8 cellular contexts compared by ENCODE assay signal in genomic region chr12:130775953-130776856, GRCh38.
DNase-seq lines count a peak whose midpoint lies in the region; ATAC-seq, FAIRE-seq and TF ChIP-seq lines count a peak whose summit lies in the region.

No MANE protein-coding gene starts in this region.

- H3K36me3 ChIP-seq in HepG2 (replicated peaks in 1 of 2; ENCODE audit: control insufficient read depth in 1 of 2, insufficient read depth in 2 of 2, low read length in 2 of 2) (no peaks in the 10 kb centered on the region), HAP-1 (replicated peaks) (no peaks in the 10 kb centered on the region)

- peak overlapping the region; percentile 52 for H3K27ac Mint-ChIP-seq in activated CD4-positive, alpha-beta T cell treated with anti-CD3 and anti-CD28 coated beads, Interleukin-2, amount 10 ng/mL, durations not matched to agents 7 days and 5 days

- peak; percentile 96 for FAIRE-seq in HepG2 (lab: Jason Lieb, UNC)

- no peaks in the 10 kb centered on the region for H3K9me3 Mint-ChIP-seq in activated CD4-positive, alpha-beta T cell treated with anti-CD3 and anti-CD28 coated beads, Interleukin-2, amount 10 ng/mL, durations not matched to agents 7 days and 5 days

- CTCF ChIA-PET in activated CD4-positive, alpha-beta T cell treated with anti-CD3 and anti-CD28 coated beads, Interleukin-2, amount 10 ng/mL, durations not matched to agents 7 days and 5 days (lab: Charles Lee), result interaction anchor here (0.6 to 0.9 kb wide), 2 partner anchors 41 to 49 kb away, joined by 3 to 6 read pairs; no protein-coding TSS in a partner anchor
- CTCF ChIA-PET in HepG2 (lab: Yijun Ruan, JAX; ENCODE audit: low intra/inter-chr PET ratio, low total read pairs), result interaction anchor here (1.0 kb wide), 1 partner anchor 15 kb away, joined by 4 read pairs; no protein-coding TSS in a partner anchor

- H3K9me3 ChIP-seq in HepG2 (ENCODE audit: low read length), result no peaks in the 10 kb centered on the region
- H3K9me3 ChIP-seq in HAP-1, result no peaks in the 10 kb centered on the region

- H3K4me1 Mint-ChIP-seq in activated CD4-positive, alpha-beta T cell treated with anti-CD3 and anti-CD28 coated beads, Interleukin-2, amount 10 ng/mL, durations not matched to agents 7 days and 5 days, result peaks cover 11% of the 10 kb centered on the region

- no peaks in the 10 kb centered on the region for H3K36me3 Mint-ChIP-seq in activated CD4-positive, alpha-beta T cell treated with anti-CD3 and anti-CD28 coated beads, Interleukin-2, amount 10 ng/mL, durations not matched to agents 7 days and 5 days (ENCODE audit: low read depth)

- no peak overlapping the region for H2AFZ ChIP-seq in HepG2 (ENCODE audit: low read length)

- intact Hi-C loops in HepG2 (cut with micrococcal nuclease; ENCODE audit: unreplicated experiment), result loop anchor here (1.0 to 5.0 kb wide), 2 partner anchors 15 to 41 kb away; no protein-coding TSS in a partner anchor

- H3K27me3 Mint-ChIP-seq in activated CD4-positive, alpha-beta T cell treated with anti-CD3 and anti-CD28 coated beads, Interleukin-2, amount 10 ng/mL, durations not matched to agents 7 days and 5 days, result peaks cover 21% of the 10 kb centered on the region

- in situ Hi-C loops in HepG2 (cut with HindIII; ENCODE audit: extremely low pct_ligation_motif_present, low pct_unique_long_range_greater_than_20kb) (no loop called here), HAP-1 (cut with MboI; ENCODE audit: low sequenced_read_pairs) (no loop called here)

- H3K4me3 ChIP-seq in coronary artery (peak overlapping the region; percentile 62), HepG2 (replicated peaks in 1 of 3; ENCODE audit: insufficient read depth in 1 of 3, low read depth in 2 of 3, low read length in 3 of 3) (peak overlapping the region; percentile 49 to 76 (median 63)), HAP-1 (no peak overlapping the region)

- peak overlapping the region; percentile 52 for H3K4me3 Mint-ChIP-seq in activated CD4-positive, alpha-beta T cell treated with anti-CD3 and anti-CD28 coated beads, Interleukin-2, amount 10 ng/mL, durations not matched to agents 7 days and 5 days

- POLR2A ChIA-PET in activated CD4-positive, alpha-beta T cell treated with anti-CD3 and anti-CD28 coated beads, Interleukin-2, amount 10 ng/mL, durations not matched to agents 7 days and 5 days (lab: Charles Lee), result no interaction called here
- POLR2A ChIA-PET in HepG2 (lab: Yijun Ruan, JAX), result interaction anchor here (0.7 to 2.6 kb wide), 11 partner anchors 13 to 95 kb away, joined by 3 to 17 read pairs (median 4); no protein-coding TSS in a partner anchor

- peak overlapping the region; percentile 77 for H3K9ac ChIP-seq in HepG2 (ENCODE audit: insufficient read depth, low read depth, low read length)

- TSS peak; percentile 94 for BruUV-seq in HepG2 (replicated peaks; lab: Mats Ljungman, UMichigan)

- H3K4me2 ChIP-seq in HepG2 (ENCODE audit: low read depth, low read length), result peak overlapping the region; percentile 80

- H3K79me2 ChIP-seq in HepG2 (ENCODE audit: insufficient read depth, low read length), result no peaks in the 10 kb centered on the region

- H3K4me1 ChIP-seq in HepG2 (ENCODE audit: insufficient read depth, low read length), result peaks cover 23% of the 10 kb centered on the region
- H3K4me1 ChIP-seq in HAP-1, result no peaks in the 10 kb centered on the region

- DNase-seq in DMS79 treated with DMSO at 0.1 percent for 48 hours (lab: John Stamatoyannopoulos, UW), result peak; percentile 45
- DNase-seq in HPDE6-E6E7 (ENCODE audit: extremely low spot score), result peak; percentile 54
- DNase-seq in activated CD4-positive, alpha-beta T cell treated with anti-CD3 and anti-CD28 coated beads, Interleukin-2, amount 10 ng/mL, durations not matched to agents 7 days and 5 days, result peak; percentile 26
- no peak for DNase-seq in coronary artery (ENCODE audit: low spot score)
- DNase-seq in HepG2 (ENCODE audit: low spot score), result peak; percentile 97
- DNase-seq in stimulated activated CD4-positive, alpha-beta T cell treated with anti-CD3 and anti-CD28 coated beads, Interleukin-2, amount 100 ng/mL, for 24 hours, result peak; percentile 77 to 78
- no peak for DNase-seq in HAP-1 (ENCODE audit: low spot score in 2 of 2)

- TF ChIP-seq CTCF in coronary artery (IDR thresholded peaks at IDR 0.05), result no peak
- TF ChIP-seq CTCF in HepG2 (CRISPR knock-in tag; IDR thresholded peaks at IDR 0.05), result 0 out of 2 replicates have a peak, but pooled peaks have one; percentile 10

- TF ChIP-seq RAD21 in HepG2 (CRISPR knock-in tag; IDR thresholded peaks at IDR 0.05), result peak; percentile 17; the same call in 1 of the 2 replicates

- TF ChIP-seq EP300 in HepG2 (IDR thresholded peaks at IDR 0.05; ENCODE audit: low read depth in 2 of 2, low read length in 2 of 2) (peak; percentile 13 to 64; a peak in 2 of 4 replicates), HepG2 (CRISPR knock-in tag; IDR thresholded peaks at IDR 0.05; ENCODE audit: borderline replicate concordance) (peak; percentile 60; the same call in 1 of the 2 replicates)

- 8% methylated on average over 18 of the region's 41 CpGs for WGBS in HepG2 (ENCODE audit: low lambda C conversion rate)

- H3K27me3 ChIP-seq in HepG2 (ENCODE audit: control insufficient read depth in 1 of 2, insufficient read depth in 2 of 2, low read length in 2 of 2), result no peaks in the 10 kb centered on the region; a peak in 1 of 5 replicates
- H3K27me3 ChIP-seq in HAP-1 (ENCODE audit: low read depth), result 0 out of 2 replicates have a peak, but pooled peaks cover 2% of the 10 kb centered on the region

- H3K27ac ChIP-seq in coronary artery, result no peak overlapping the region
- H3K27ac ChIP-seq in HepG2 (ENCODE audit: extremely low read length, insufficient read depth, low read length), result peak overlapping the region; percentile 90

- no peaks in the 10 kb centered on the region for H4K20me1 ChIP-seq in HepG2 (ENCODE audit: insufficient read depth, low read length)

- peak; percentile 96 for ATAC-seq in HepG2
- ATAC-seq in GM19023 (IDR thresholded peaks at IDR 0.05; ENCODE audit: unreplicated experiment), result no peak

- peak; percentile 32 to 83; a peak in 3 of 4 replicates for TF ChIP-seq POLR2A in HepG2 (IDR thresholded peaks at IDR 0.05; ENCODE audit: insufficient read depth in 1 of 2, low read depth in 2 of 2, low read length in 2 of 2)

TF ChIP-seq in HepG2, 621 proteins besides CTCF, POLR2A, EP300 and RAD21 (continues in another document):
- TF ChIP-seq ZSCAN5A (CRISPR knock-in tag; IDR thresholded peaks at IDR 0.05; ENCODE audit: borderline replicate concordance) (no peak), REST (IDR thresholded peaks at IDR 0.05; ENCODE audit: borderline replicate concordance in 1 of 2, low read depth in 1 of 2, low read length in 2 of 2) (peak; percentile 81 to 97), BRD4 (CRISPR knock-in tag; IDR thresholded peaks at IDR 0.05) (peak; percentile 21; the same call in 1 of the 2 replicates), GATA4 (IDR thresholded peaks at IDR 0.05; ENCODE audit: borderline replicate concordance, low read depth) (0 out of 2 replicates have a peak, but pooled peaks have one; percentile 57), GRHL1 (CRISPR knock-in tag; conservative IDR thresholded peaks at IDR 0.05) (no peak), MTF1 (CRISPR knock-in tag; IDR thresholded peaks at IDR 0.05) (no peak)

Comparison
In these comparisons a context has a peak if more than half of its experiments do, and no peak if none do; other contexts are left out.
1. DNase-seq: peak in DMS79 treated with DMSO at 0.1 percent for 48 hours (single experiment), HPDE6-E6E7 (single experiment), activated CD4-positive, alpha-beta T cell treated with anti-CD3 and anti-CD28 coated beads, Interleukin-2, amount 10 ng/mL, durations not matched to agents 7 days and 5 days (single experiment), HepG2 (single experiment) and stimulated activated CD4-positive, alpha-beta T cell treated with anti-CD3 and anti-CD28 coated beads, Interleukin-2, amount 100 ng/mL, for 24 hours (2 of 2); none in coronary artery (single experiment) and HAP-1 (0 of 2).